8 cellular contexts compared by ENCODE assay signal in genomic region chr10:31318382-31318853, GRCh38. TPM values are rescaled to one million over a fixed set of nuclear protein-coding genes. Genes with fewer than 3 reads are reported as not detected.
A peak's percentile ranks its signal among the peaks of the same experiment; 100 is the strongest.
DNase-seq lines count a peak whose midpoint lies in the region; ATAC-seq, FAIRE-seq and TF ChIP-seq lines count a peak whose summit lies in the region.

No MANE protein-coding gene starts in this region.

- H3K4me3 ChIP-seq in HL-60 (replicated peaks; ENCODE audit: insufficient read depth, low read length) (peak overlapping the region; percentile 97), astrocyte (ENCODE audit: insufficient read depth, low read depth, low read length) (peak overlapping the region; percentile 92), sigmoid colon (peak overlapping the region; percentile 78 to 98 (median 88))

- H2AFZ ChIP-seq in astrocyte (ENCODE audit: low read depth, low read length): peak overlapping the region; percentile 81

- no peaks in the 10 kb centered on the region for H3K27me3 ChIP-seq in HL-60 (ENCODE audit: insufficient read depth, poor library complexity, severe bottlenecking)
- H3K27me3 ChIP-seq in astrocyte (ENCODE audit: insufficient read depth, low read length): no peaks in the 10 kb centered on the region
- H3K27me3 ChIP-seq in sigmoid colon: no peaks in the 10 kb centered on the region

- H3K36me3 ChIP-seq in astrocyte (ENCODE audit: insufficient read depth, low read length) (no peaks in the 10 kb centered on the region), sigmoid colon (no peaks in the 10 kb centered on the region)

- TF ChIP-seq POLR2A in sigmoid colon (IDR thresholded peaks at IDR 0.05): no peak

- TF ChIP-seq CTCF in HL-60 (IDR thresholded peaks at IDR 0.05; ENCODE audit: insufficient read depth, low read length): no peak
- TF ChIP-seq CTCF in astrocyte (IDR thresholded peaks at IDR 0.05; ENCODE audit: insufficient read depth, low read depth, low read length): no peak
- TF ChIP-seq CTCF in sigmoid colon (IDR thresholded peaks at IDR 0.05): no peak

- H3K27me3 Mint-ChIP-seq in astrocyte (ENCODE audit: low read depth, unreplicated experiment): no peaks in the 10 kb centered on the region

- H3K9me3 Mint-ChIP-seq in astrocyte (ENCODE audit: unreplicated experiment): no peaks in the 10 kb centered on the region

- H3K4me2 ChIP-seq in astrocyte (ENCODE audit: low read length): peak overlapping the region; percentile 90

- H3K4me1 ChIP-seq in astrocyte (ENCODE audit: insufficient read depth, low read length) (peaks cover 36% of the 10 kb centered on the region), sigmoid colon (peaks cover 0 to 25% (median 20%) of the 10 kb centered on the region in 4 donors)

- intact Hi-C loops in sigmoid colon (cut with DNase I): loop anchor here (2.0 to 5.0 kb wide), 3 partner anchors 286 to 591 kb away; no protein-coding TSS in a partner anchor

- peaks cover 64% of the 10 kb centered on the region for H3K79me2 ChIP-seq in astrocyte (ENCODE audit: insufficient read depth, low read length)

- no peak for TF ChIP-seq EP300 in sigmoid colon (IDR thresholded peaks at IDR 0.05)

- peak; percentile 48 for ATAC-seq in GM19468 (IDR thresholded peaks at IDR 0.05; ENCODE audit: extremely low read depth, unreplicated experiment)

- DNase-seq in DMS53 (lab: John Stamatoyannopoulos, UW) (peak; percentile 88), HL-60 (ENCODE audit: low read depth in 1 of 2, low spot score in 1 of 2) (peak; percentile 77 to 82), SW 1271 (lab: John Stamatoyannopoulos, UW) (peak; percentile 25 to 81), astrocyte (ENCODE audit: low read depth) (peak; percentile 79), hippocampal formation (lab: John Stamatoyannopoulos, UW) (peak; percentile 6 to 33), sigmoid colon (peak; percentile 85), COLO829 (ENCODE audit: low spot score) (no peak)

- H4K20me1 ChIP-seq in astrocyte (ENCODE audit: insufficient read depth, low read length): peaks cover 24% of the 10 kb centered on the region

- peaks cover 28% of the 10 kb centered on the region for H3K4me1 Mint-ChIP-seq in astrocyte (ENCODE audit: low read depth, unreplicated experiment)

- H3K27ac Mint-ChIP-seq in astrocyte (ENCODE audit: unreplicated experiment): peak overlapping the region; percentile 91

- peak overlapping the region; percentile 98 for H3K4me3 Mint-ChIP-seq in astrocyte (ENCODE audit: unreplicated experiment)

- 0% methylated on average over 32 of the region's 32 CpGs for WGBS in sigmoid colon, 2 donors

- no peaks in the 10 kb centered on the region for H3K36me3 Mint-ChIP-seq in astrocyte (ENCODE audit: low read depth, unreplicated experiment)

- H3K9me3 ChIP-seq in astrocyte (ENCODE audit: insufficient read depth, low read depth, low read length) (no peaks in the 10 kb centered on the region), sigmoid colon (no peaks in the 10 kb centered on the region)

- peak overlapping the region; percentile 85 for H3K27ac ChIP-seq in HL-60 (replicated peaks)
- peak overlapping the region; percentile 95 for H3K27ac ChIP-seq in astrocyte (ENCODE audit: low read depth, low read length)
- peak overlapping the region; percentile 97 to 99 (median 98) for H3K27ac ChIP-seq in sigmoid colon

- H3K9ac ChIP-seq in astrocyte (ENCODE audit: low read length): peak overlapping the region; percentile 95

- FAIRE-seq in astrocyte (lab: Jason Lieb, UNC): peak; percentile 64

RNA-seq across cellular contexts. Expression of gene ZEB1, which starts 0.6 kb away (rescaled TPM):
- 37.2 and 42.3 TPM in 2 replicates for total RNA-seq in astrocyte
- 100 to 1,000 TPM; 215 to 255 (median 251) TPM for total RNA-seq in sigmoid colon
- polyA plus RNA-seq in sigmoid colon: 10 to 100 TPM in 2 of 3 donors, 1 to 10 TPM in 1; 5.5 to 16.2 (median 12.2) TPM
